13 cellular contexts compared by ENCODE assay signal in genomic region chr9:114176601-114177295, GRCh38. TPM values are rescaled to one million over a fixed set of nuclear protein-coding genes. Genes with fewer than 3 reads are reported as not detected.
DNase-seq lines count a peak whose midpoint lies in the region; ATAC-seq and TF ChIP-seq lines count a peak whose summit lies in the region.
"Had no signal": no experiment of that assay in that cellular context is flagged by ENCODE, and none has a peak within 500 bp of the region (broad histone marks: within the 10 kb centered on the region; RNA-seq: fewer than 3 reads in every experiment).

No MANE protein-coding gene starts in this region.

- H3K4me3 ChIP-seq in left ventricle myocardium inferior = no peak overlapping the region

- no peaks in the 10 kb centered on the region for H3K27me3 ChIP-seq in left ventricle myocardium inferior (ENCODE audit: low read depth)

- DNase-seq in left ventricle myocardium inferior (no peak), left ventricle myocardium superior (no peak), chondrocyte (ENCODE audit: low spot score) (peak; percentile 57), nephron progenitor cell (no peak), activated gamma-delta T cell (lab: John Stamatoyannopoulos, UW) (no peak)
- DNase-seq: activated CD4-positive, alpha-beta memory T cell treated with anti-CD3 and anti-CD28 coated beads, Interleukin-2, amount 10 ng/mL, durations not matched to agents 7 days and 5 days; midbrain; NCI-H1092 had no signal

- H3K9me3 Mint-ChIP-seq in chondrocyte (ENCODE audit: low read depth) (no peaks in the 10 kb centered on the region), nephron progenitor cell (no peaks in the 10 kb centered on the region)
- H3K9me3 Mint-ChIP-seq: activated CD4-positive, alpha-beta memory T cell treated with anti-CD3 and anti-CD28 coated beads, Interleukin-2, amount 10 ng/mL, durations not matched to agents 7 days and 5 days; activated T-helper 17 cell treated with anti-CD3 and anti-CD28 coated beads, Interleukin-2, amount 50 U/mL, for 72 hours had no signal

- ATAC-seq in left ventricle myocardium superior (no peak), GM18867 (IDR thresholded peaks at IDR 0.05; ENCODE audit: unreplicated experiment) (no peak), GM21619 (IDR thresholded peaks at IDR 0.05; ENCODE audit: unreplicated experiment) (no peak), HG03175 (IDR thresholded peaks at IDR 0.05; ENCODE audit: unreplicated experiment) (no peak)
- ATAC-seq: activated T-helper 17 cell treated with anti-CD3 and anti-CD28 coated beads, Interleukin-2, amount 50 U/mL, for 72 hours had no signal

- peak overlapping the region; percentile 82 for H3K27ac ChIP-seq in left ventricle myocardium inferior (replicated peaks)
- H3K27ac ChIP-seq: parathyroid adenoma had no signal

- peak overlapping the region; percentile 90 for H3K27ac Mint-ChIP-seq in chondrocyte (ENCODE audit: unreplicated experiment)
- H3K27ac Mint-ChIP-seq in nephron progenitor cell = peak overlapping the region; percentile 64
- H3K27ac Mint-ChIP-seq: activated CD4-positive, alpha-beta memory T cell treated with anti-CD3 and anti-CD28 coated beads, Interleukin-2, amount 10 ng/mL, durations not matched to agents 7 days and 5 days; activated T-helper 17 cell treated with anti-CD3 and anti-CD28 coated beads, Interleukin-2, amount 50 U/mL, for 72 hours had no signal

- TF ChIP-seq CTCF in left ventricle myocardium inferior (IDR thresholded peaks at IDR 0.05; ENCODE audit: borderline replicate concordance) (no peak), chondrocyte (IDR thresholded peaks at IDR 0.05) (no peak), nephron progenitor cell (IDR thresholded peaks at IDR 0.05) (no peak)

- intact Hi-C loops in left ventricle myocardium inferior (cut with micrococcal nuclease) (no loop called here), left ventricle myocardium superior (cut with micrococcal nuclease) (no loop called here)

- H3K36me3 Mint-ChIP-seq in chondrocyte (ENCODE audit: low read depth) = no peaks in the 10 kb centered on the region
- H3K36me3 Mint-ChIP-seq in nephron progenitor cell (ENCODE audit: low read depth) = peaks cover 4% of the 10 kb centered on the region

- H3K4me1 Mint-ChIP-seq in chondrocyte (ENCODE audit: low read depth) (peaks cover 97% of the 10 kb centered on the region), nephron progenitor cell (peaks cover 57% of the 10 kb centered on the region)
- H3K4me1 Mint-ChIP-seq: activated CD4-positive, alpha-beta memory T cell treated with anti-CD3 and anti-CD28 coated beads, Interleukin-2, amount 10 ng/mL, durations not matched to agents 7 days and 5 days; activated T-helper 17 cell treated with anti-CD3 and anti-CD28 coated beads, Interleukin-2, amount 50 U/mL, for 72 hours had no signal

- H3K4me3 Mint-ChIP-seq in chondrocyte (ENCODE audit: unreplicated experiment) = no peak overlapping the region
- H3K4me3 Mint-ChIP-seq in nephron progenitor cell = no peak overlapping the region
- H3K4me3 Mint-ChIP-seq: activated CD4-positive, alpha-beta memory T cell treated with anti-CD3 and anti-CD28 coated beads, Interleukin-2, amount 10 ng/mL, durations not matched to agents 7 days and 5 days; activated T-helper 17 cell treated with anti-CD3 and anti-CD28 coated beads, Interleukin-2, amount 50 U/mL, for 72 hours had no signal

- H3K27me3 Mint-ChIP-seq in chondrocyte (ENCODE audit: low read depth) (no peaks in the 10 kb centered on the region), nephron progenitor cell (ENCODE audit: low read depth, poor library complexity) (peaks cover 7% of the 10 kb centered on the region)

- H3K36me3 ChIP-seq in left ventricle myocardium inferior = no peaks in the 10 kb centered on the region

- H3K9me3 ChIP-seq in left ventricle myocardium inferior (replicated peaks) = no peaks in the 10 kb centered on the region

- peaks cover 89% of the 10 kb centered on the region for H3K4me1 ChIP-seq in left ventricle myocardium inferior
- H3K4me1 ChIP-seq: parathyroid adenoma had no signal

RNA-seq across cellular contexts. Expression of gene COL27A1, which starts 21.4 kb away (rescaled TPM):
- total RNA-seq in left ventricle myocardium inferior (6.4 TPM), left ventricle myocardium superior (11.0 TPM), chondrocyte (45.9 to 52.9 TPM (median 48.5 TPM) in 3 replicates)
